In genomic region chr20:35007891-35008290, GRCh38 we compare ENCODE assay signal across 20 cellular contexts. TPM values are rescaled to one million over a fixed set of nuclear protein-coding genes. Genes with fewer than 3 reads are reported as not detected.
DNase-seq lines count a peak whose midpoint lies in the region; ATAC-seq and TF ChIP-seq lines count a peak whose summit lies in the region.
"Had no signal": no experiment of that assay in that cellular context is flagged by ENCODE, and none has a peak within 500 bp of the region (broad histone marks: within the 10 kb centered on the region; RNA-seq: fewer than 3 reads in every experiment).

No MANE protein-coding gene starts in this region.

- H3K27ac ChIP-seq in right atrium auricular region (no peak overlapping the region), dorsolateral prefrontal cortex (peak overlapping the region in 40 of 59 donors; percentile 2 to 86 (median 38)), trophoblast cell (ENCODE audit: low read depth, low read length) (no peak overlapping the region)
- H3K27ac ChIP-seq: RWPE1, skin epidermis had no signal

- H2AK5ac ChIP-seq in trophoblast cell (ENCODE audit: low read length): no peak overlapping the region

- WGBS in trophoblast cell (ENCODE audit: extremely low coverage, insufficient coverage, insufficient read length): no CpG with 5 or more reads among the region's 12 CpGs

- H3K4me1 ChIP-seq in right atrium auricular region (peaks cover 0 to 7% of the 10 kb centered on the region in 2 donors), trophoblast cell (ENCODE audit: control insufficient read depth in 1 of 2, insufficient read depth in 2 of 2, low read length in 2 of 2) (peaks cover 12% of the 10 kb centered on the region in 2 experiments)

- H3K9me3 ChIP-seq in right atrium auricular region: no peaks in the 10 kb centered on the region
- H3K9me3 ChIP-seq in trophoblast cell (ENCODE audit: insufficient read depth, low read depth, low read length): no peaks in the 10 kb centered on the region

- H4K91ac ChIP-seq in trophoblast cell (ENCODE audit: low read depth, low read length): no peak overlapping the region

- no peak overlapping the region for H2BK12ac ChIP-seq in trophoblast cell (ENCODE audit: low read length)

- H2BK5ac ChIP-seq in trophoblast cell (ENCODE audit: low read depth, low read length, poor library complexity): no peak overlapping the region

- no peak overlapping the region for H3K4me2 ChIP-seq in trophoblast cell (ENCODE audit: low read length)

- no peak for TF ChIP-seq CTCF in right atrium auricular region (IDR thresholded peaks at IDR 0.05)
- TF ChIP-seq CTCF in dorsolateral prefrontal cortex (IDR thresholded peaks at IDR 0.05 in 54 of 56, conservative IDR thresholded peaks at IDR 0.05 in 2 of 56; ENCODE audit: low read depth in 1 of 56, partially characterized antibody in 56 of 56): no peak

- no peak overlapping the region for H2AFZ ChIP-seq in trophoblast cell (ENCODE audit: insufficient read depth, low read length, poor library complexity)

- H2BK120ac ChIP-seq in trophoblast cell (ENCODE audit: insufficient read depth, low read length, poor library complexity): no peak overlapping the region

- DNase-seq in Right ventricle myocardium superior (peak; percentile 18), right atrium auricular region (ENCODE audit: low spot score) (no peak), dorsolateral prefrontal cortex (peak in 7 of 10 donors; percentile 7 to 36 (median 22)), trophoblast cell (no peak), AG08395 (ENCODE audit: low spot score) (no peak), cortex of kidney (lab: John Stamatoyannopoulos, UW) (no peak)
- DNase-seq: activated CD4-positive, alpha-beta T cell treated with anti-CD3 and anti-CD28 coated beads for 48 hours; COR-L47; hypothalamus; NCI-H1092 treated with DMSO at 0.1 percent for 48 hours; NCI-H2107; NCI-H510A treated with DMSO at 0.1 percent for 48 hours; stimulated activated CD4-positive, alpha-beta T cell treated with anti-CD3 and anti-CD28 coated beads, Interleukin-4, amount 100 ng/mL, for 24 hours had no signal

- H3K27me3 ChIP-seq in right atrium auricular region (no peaks in the 10 kb centered on the region), dorsolateral prefrontal cortex (no peaks in the 10 kb centered on the region), trophoblast cell (ENCODE audit: insufficient read depth, low read length) (no peaks in the 10 kb centered on the region)

- no peak overlapping the region for H4K8ac ChIP-seq in trophoblast cell (ENCODE audit: low read depth, low read length)

- H3K4me3 ChIP-seq in right atrium auricular region (no peak overlapping the region), dorsolateral prefrontal cortex (no peak overlapping the region), trophoblast cell (ENCODE audit: low read depth, low read length) (peak overlapping the region; percentile 13)
- H3K4me3 ChIP-seq: skin epidermis had no signal

- no peak overlapping the region for H3K18ac ChIP-seq in trophoblast cell (ENCODE audit: low read length)

- H3K79me2 ChIP-seq in trophoblast cell (ENCODE audit: control insufficient read depth, insufficient read depth, low read length, poor library complexity): no peaks in the 10 kb centered on the region

- no peak overlapping the region for H3K4ac ChIP-seq in trophoblast cell (ENCODE audit: low read depth, low read length)

- H4K12ac ChIP-seq in trophoblast cell (ENCODE audit: low read depth, low read length): no peak overlapping the region

- ATAC-seq in Right ventricle myocardium superior (ENCODE audit: poor library complexity) (no peak), HG02840 (IDR thresholded peaks at IDR 0.05; ENCODE audit: low FRiP score, unreplicated experiment) (no peak), GM18870 (IDR thresholded peaks at IDR 0.05; ENCODE audit: unreplicated experiment) (no peak)
- ATAC-seq: natural killer cell treated with Interleukin-12 subunit alpha and Interleukin-12 subunit beta and Interleukin-15 and Interleukin-18, amount 100 ng/mL, for 72 hours had no signal

- H3K79me1 ChIP-seq in trophoblast cell (ENCODE audit: low read length): peaks cover 3% of the 10 kb centered on the region

- no peak overlapping the region for H3K9ac ChIP-seq in trophoblast cell (ENCODE audit: low read length)

- H3K36me3 ChIP-seq in right atrium auricular region (peaks cover 91% of the 10 kb centered on the region), trophoblast cell (ENCODE audit: control insufficient read depth in 1 of 2, insufficient read depth in 2 of 2, low read length in 2 of 2) (peaks cover 80 to 90% of the 10 kb centered on the region in 2 experiments)

- intact Hi-C loops in Right ventricle myocardium superior (cut with DNase I): loop anchor here (5.0 kb wide), 1 partner anchor 136 kb away; the partner anchor contains the start of gene GGT7
- intact Hi-C loops in dorsolateral prefrontal cortex (cut with DNase I): no loop called here

- no peak overlapping the region for H3K23ac ChIP-seq in trophoblast cell (ENCODE audit: low read length)

- no peak overlapping the region for H3K14ac ChIP-seq in trophoblast cell (ENCODE audit: low read length)

RNA-seq across cellular contexts. Expression of gene MYH7B, which starts 52.2 kb away (rescaled TPM):
- 222 TPM for total RNA-seq in Right ventricle myocardium superior
- total RNA-seq in right atrium auricular region: 10 to 100 TPM; 24.4 to 34.9 TPM
- 10 to 100 TPM in 118 of 120 experiments, 1 to 10 TPM in 2; 8.0 to 38.2 (median 21.1) TPM for total RNA-seq in dorsolateral prefrontal cortex
- polyA plus RNA-seq in trophoblast cell (2013): 0.14 and 0.19 TPM in 2 replicates
- total RNA-seq: fibroblast of villous mesenchyme, HT1080 had no signal

RNA-seq across cellular contexts. Expression of gene GSS, which starts 52.3 kb away (rescaled TPM):
- 15.7 TPM for total RNA-seq in Right ventricle myocardium superior
- 10 to 100 TPM; 23.0 to 38.3 TPM for total RNA-seq in right atrium auricular region
- 10 to 100 TPM; 16.3 to 49.2 (median 35.7) TPM for total RNA-seq in dorsolateral prefrontal cortex
- 29.0 and 32.1 TPM in 2 replicates for polyA plus RNA-seq in trophoblast cell (2013)

Comparison
In these comparisons a context has a peak if more than half of its experiments do, and no peak if none do; other contexts are left out.
1. DNase-seq: peak in Right ventricle myocardium superior (single experiment) and dorsolateral prefrontal cortex (7 of 10); none in right atrium auricular region (single experiment), trophoblast cell (0 of 2), AG08395 (single experiment) and cortex of kidney (single experiment).
2. H3K27ac ChIP-seq: peak in dorsolateral prefrontal cortex (40 of 59); none in right atrium auricular region (0 of 2) and trophoblast cell (single experiment).